Comparison of ENCODE assay signal across 1 cellular context in genomic region chr17:50323060-50323459, GRCh38.
TF ChIP-seq lines count a peak whose summit lies in the region.

No MANE protein-coding gene starts in this region.

TF ChIP-seq in HEK293, 187 proteins besides CTCF, POLR2A, EP300 and RAD21 (continued from another document):
- TF ChIP-seq AEBP2 (tag by site-specific recombination; IDR thresholded peaks at IDR 0.05; ENCODE audit: borderline replicate concordance): no peak
